In genomic region chr10:77899690-77900089, GRCh38 we compare ENCODE assay signal across 1 cellular context.
TF ChIP-seq lines count a peak whose summit lies in the region.

No MANE protein-coding gene starts in this region.

TF ChIP-seq in H1, 55 proteins besides CTCF, POLR2A, EP300 and RAD21 (continued from another document):
- TF ChIP-seq JUND (IDR thresholded peaks at IDR 0.05; ENCODE audit: low read length) (no peak), ATF3 (IDR thresholded peaks at IDR 0.05; ENCODE audit: insufficient read depth, low read depth, low read length) (no peak), SAP30 (IDR thresholded peaks at IDR 0.05; ENCODE audit: insufficient read depth, insufficient replicate concordance, low read length) (no peak), KDM4A (IDR thresholded peaks at IDR 0.05; ENCODE audit: low read depth, low read length, severe bottlenecking) (no peak), EGR1 (IDR thresholded peaks at IDR 0.05; ENCODE audit: borderline replicate concordance, low read depth, low read length) (no peak), FOSL1 (IDR thresholded peaks at IDR 0.05; ENCODE audit: insufficient read depth, low read depth, low read length) (no peak), SIN3A (conservative IDR thresholded peaks at IDR 0.05 in 1 of 2, IDR thresholded peaks at IDR 0.05 in 1 of 2; ENCODE audit: low read depth in 1 of 2, low read length in 2 of 2) (no peak), RBBP5 (IDR thresholded peaks at IDR 0.05; ENCODE audit: borderline replicate concordance, low read depth, low read length) (no peak)
